1 cellular context compared by ENCODE assay signal in genomic region chr12:47055859-47056258, GRCh38.
TF ChIP-seq lines count a peak whose summit lies in the region.
"Not testable (repeated sequence)": the region's sequence is repeated elsewhere in the genome, so short reads cannot be mapped to it uniquely, and the experiment has no call there.

No MANE protein-coding gene starts in this region.

TF ChIP-seq in K562, 482 proteins besides CTCF, POLR2A, EP300 and RAD21 (continued from another document):
- TF ChIP-seq CHAMP1 (IDR thresholded peaks at IDR 0.05): peak; percentile 73; the same call in 1 of the 2 replicates
- TF ChIP-seq SOX6 (IDR thresholded peaks at IDR 0.05): peak; percentile 91
- TF ChIP-seq NCOR1 (IDR thresholded peaks at IDR 0.05): peak; percentile 88
- TF ChIP-seq TRIM24 (IDR thresholded peaks at IDR 0.05): peak; percentile 95 to 96
- TF ChIP-seq ARID1B (IDR thresholded peaks at IDR 0.05): peak; percentile 86
- 0 out of 2 replicates have a peak, but pooled peaks have one; percentile 19 for TF ChIP-seq EGR1 (conservative IDR thresholded peaks at IDR 0.05)
- TF ChIP-seq RCOR1 (IDR thresholded peaks at IDR 0.05; ENCODE audit: borderline replicate concordance in 1 of 2, low read depth in 2 of 2, low read length in 2 of 2): 0 out of 4 replicates have a peak, but pooled peaks of 1 of the 2 experiments have one; percentile 13
- peak; percentile 86 for TF ChIP-seq CBFA2T3 (IDR thresholded peaks at IDR 0.05)
- TF ChIP-seq MNT (conservative IDR thresholded peaks at IDR 0.05): peak in 1 of 2 experiments; percentile 28; a peak in 1 of 4 replicates
- TF ChIP-seq TEAD4 (IDR thresholded peaks at IDR 0.05; ENCODE audit: low read length): peak; percentile 62
- TF ChIP-seq TEAD4 (CRISPR knock-in tag; IDR thresholded peaks at IDR 0.05; ENCODE audit: borderline replicate concordance); JUN (CRISPR knock-in tag; IDR thresholded peaks at IDR 0.05; ENCODE audit: borderline replicate concordance); ATF3 (CRISPR knock-in tag; conservative IDR thresholded peaks at IDR 0.05); FOXM1 (CRISPR knock-in tag; IDR thresholded peaks at IDR 0.05; ENCODE audit: low read depth); MYBL2 (CRISPR knock-in tag; IDR thresholded peaks at IDR 0.05; ENCODE audit: borderline replicate concordance); JUND (tag; IDR thresholded peaks at IDR 0.05; ENCODE audit: borderline replicate concordance, low read depth, low read length); PBX2 (CRISPR knock-in tag; IDR thresholded peaks at IDR 0.05; ENCODE audit: low read depth): not testable (repeated sequence)
- peak; percentile 64 for TF ChIP-seq MTA2 (IDR thresholded peaks at IDR 0.05; ENCODE audit: low read depth)
- TF ChIP-seq CEBPB (tag; IDR thresholded peaks at IDR 0.05): peak; percentile 82
- TF ChIP-seq STAT5A (IDR thresholded peaks at IDR 0.05; ENCODE audit: borderline replicate concordance, low read length): peak; percentile 61
- TF ChIP-seq JUN (IDR thresholded peaks at IDR 0.05; ENCODE audit: borderline replicate concordance, low read depth, low read length): 0 out of 2 replicates have a peak, but pooled peaks have one; percentile 14
- 0 out of 4 replicates have a peak, but pooled peaks of 1 of the 2 experiments have one; percentile 29 for TF ChIP-seq FOXK2 (conservative IDR thresholded peaks at IDR 0.05 in 1 of 2, IDR thresholded peaks at IDR 0.05 in 1 of 2; ENCODE audit: low read depth in 2 of 2)
- TF ChIP-seq SMARCA4 (IDR thresholded peaks at IDR 0.05): peak; percentile 77; the same call in 1 of the 2 replicates
- 0 out of 2 replicates have a peak, but pooled peaks have one; percentile 47 for TF ChIP-seq ZNF24 (IDR thresholded peaks at IDR 0.05)
- TF ChIP-seq HDAC1 (IDR thresholded peaks at IDR 0.05): 0 out of 4 replicates have a peak, but pooled peaks of 1 of the 2 experiments have one; percentile 19
- TF ChIP-seq HDAC3 (IDR thresholded peaks at IDR 0.05; ENCODE audit: borderline replicate concordance, partially characterized antibody): peak; percentile 80
- 0 out of 2 replicates have a peak, but pooled peaks have one; percentile 42 for TF ChIP-seq SMARCE1 (IDR thresholded peaks at IDR 0.05)
- peak; percentile 81 for TF ChIP-seq CBFA2T2 (conservative IDR thresholded peaks at IDR 0.05)
- peak; percentile 90 for TF ChIP-seq ATF7 (IDR thresholded peaks at IDR 0.05)
- TF ChIP-seq EP400 (IDR thresholded peaks at IDR 0.05): 0 out of 2 replicates have a peak, but pooled peaks have one; percentile 11
- peak; percentile 12; the same call in 1 of the 2 replicates for TF ChIP-seq ZNF592 (IDR thresholded peaks at IDR 0.05)
- peak; percentile 77 for TF ChIP-seq ATF3 (IDR thresholded peaks at IDR 0.05)
- peak; percentile 63 for TF ChIP-seq MEIS2 (IDR thresholded peaks at IDR 0.05; ENCODE audit: partially characterized antibody)
- peak; percentile 77 for TF ChIP-seq FOXM1 (IDR thresholded peaks at IDR 0.05; ENCODE audit: low read depth)
- TF ChIP-seq TBL1XR1 (IDR thresholded peaks at IDR 0.05; ENCODE audit: low read length in 2 of 2): 0 out of 4 replicates have a peak, but pooled peaks of 1 of the 2 experiments have one; percentile 38
- peak; percentile 86 for TF ChIP-seq TCF3 (CRISPR knock-in tag; IDR thresholded peaks at IDR 0.05)
- TF ChIP-seq SMAD4 (CRISPR knock-in tag; conservative IDR thresholded peaks at IDR 0.05): peak; percentile 97
- 0 out of 2 replicates have a peak, but pooled peaks have one; percentile 27 for TF ChIP-seq CUX1 (CRISPR knock-in tag; IDR thresholded peaks at IDR 0.05)
- TF ChIP-seq CXXC5 (CRISPR knock-in tag; IDR thresholded peaks at IDR 0.05): peak; percentile 38; the same call in 1 of the 2 replicates
- peak; percentile 70; the same call in 1 of the 2 replicates for TF ChIP-seq DPF2 (IDR thresholded peaks at IDR 0.05)
- TF ChIP-seq MYBL2 (IDR thresholded peaks at IDR 0.05; ENCODE audit: low read depth): 0 out of 2 replicates have a peak, but pooled peaks have one; percentile 48
- TF ChIP-seq JUND (IDR thresholded peaks at IDR 0.05; ENCODE audit: borderline replicate concordance, low read depth, low read length): peak; percentile 65
- TF ChIP-seq PBX2 (tag; conservative IDR thresholded peaks at IDR 0.05; ENCODE audit: low read depth): 0 out of 2 replicates have a peak, but pooled peaks have one; percentile 28
- TF ChIP-seq NFIC (IDR thresholded peaks at IDR 0.05): peak; percentile 44
- 0 out of 2 replicates have a peak, but pooled peaks have one; percentile 28 for TF ChIP-seq GATAD2B (IDR thresholded peaks at IDR 0.05; ENCODE audit: borderline replicate concordance)
- peak; percentile 36; the same call in 1 of the 2 replicates for TF ChIP-seq LEF1 (IDR thresholded peaks at IDR 0.05)
